In the genomic region with DNA sequence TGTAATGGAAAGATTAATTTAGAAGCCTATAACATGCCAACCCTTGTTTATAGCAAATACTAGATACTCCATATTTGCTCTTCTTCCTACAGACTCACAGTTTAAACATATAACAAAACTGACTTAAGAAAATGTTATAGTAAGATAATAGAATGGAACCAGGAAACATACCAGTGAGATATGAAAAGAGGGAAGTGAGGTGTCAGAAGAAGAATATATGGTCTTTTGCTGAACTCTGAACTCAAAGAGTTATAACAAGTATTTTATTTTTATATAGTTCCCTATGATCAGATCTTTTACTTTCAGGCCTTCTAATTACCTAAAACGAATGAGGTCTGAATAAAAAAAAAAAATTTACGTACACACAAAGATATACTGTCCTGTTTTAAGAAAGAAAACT, we compare ENCODE assay signal across 17 cellular contexts.
"Had no signal": no experiment of that assay in that cellular context is flagged by ENCODE, and none has a peak within 500 bp of the region (broad histone marks: within the 10 kb centered on the region; RNA-seq: fewer than 3 reads in every experiment).

No MANE protein-coding gene starts in this region.

- ATAC-seq: activated CD8-positive, alpha-beta memory T cell treated with anti-CD3 and anti-CD28 coated beads, Interleukin-2, amount 10 ng/mL, durations not matched to agents 7 days and 5 days; effector memory CD8-positive, alpha-beta T cell; stimulated activated memory B cell treated with anti-CD40 and anti-IgM and Interleukin-4, amounts not matched to agents 10 μg/mL and 1 μg/mL and 100 μg/mL, for 72 hours; T-cell had no signal

- H3K27ac Mint-ChIP-seq: activated CD8-positive, alpha-beta memory T cell treated with anti-CD3 and anti-CD28 coated beads, Interleukin-2, amount 10 ng/mL, durations not matched to agents 7 days and 5 days; activated naive CD8-positive, alpha-beta T cell treated with anti-CD3 and anti-CD28 coated beads, Interleukin-2, amount 10 ng/mL, durations not matched to agents 7 days and 5 days; effector memory CD8-positive, alpha-beta T cell; stimulated activated memory B cell treated with anti-CD40 and anti-IgM and Interleukin-4, amounts not matched to agents 10 μg/mL and 1 μg/mL and 100 μg/mL, for 72 hours; T-cell had no signal

- FAIRE-seq: frontal cortex, urothelium cell line had no signal

- DNase-seq: activated CD4-positive, alpha-beta T cell treated with anti-CD3 and anti-CD28 coated beads for 1 hour; activated CD4-positive, alpha-beta T cell treated with anti-CD3 and anti-CD28 coated beads, Interleukin-2, amount 50 U/mL, for 4 hours; activated CD8-positive, alpha-beta memory T cell treated with anti-CD3 and anti-CD28 coated beads, Interleukin-2, amount 10 ng/mL, durations not matched to agents 7 days and 5 days; activated effector memory CD4-positive, alpha-beta T cell treated with anti-CD3 and anti-CD28 coated beads, Interleukin-2, amount 50 U/mL, for 16 hours; activated naive CD8-positive, alpha-beta T cell treated with anti-CD3 and anti-CD28 coated beads, Interleukin-2, amount 10 ng/mL, durations not matched to agents 7 days and 5 days; activated T-cell treated with anti-CD3 and anti-CD28 coated beads, Interleukin-2, amount 50 U/mL, for 1 hour; anterior cingulate cortex; dermis blood vessel endothelial cell; effector memory CD8-positive, alpha-beta T cell; head of caudate nucleus; kidney glomerular epithelial cell; ovary; T-cell; T-helper 9 cell had no signal

- H3K4me3 Mint-ChIP-seq: activated CD8-positive, alpha-beta memory T cell treated with anti-CD3 and anti-CD28 coated beads, Interleukin-2, amount 10 ng/mL, durations not matched to agents 7 days and 5 days; activated naive CD8-positive, alpha-beta T cell treated with anti-CD3 and anti-CD28 coated beads, Interleukin-2, amount 10 ng/mL, durations not matched to agents 7 days and 5 days; effector memory CD8-positive, alpha-beta T cell; stimulated activated memory B cell treated with anti-CD40 and anti-IgM and Interleukin-4, amounts not matched to agents 10 μg/mL and 1 μg/mL and 100 μg/mL, for 72 hours; T-cell had no signal

- H3K4me3 ChIP-seq: ovary had no signal

- H3K36me3 ChIP-seq: ovary had no signal

- H3K27me3 Mint-ChIP-seq: activated CD8-positive, alpha-beta memory T cell treated with anti-CD3 and anti-CD28 coated beads, Interleukin-2, amount 10 ng/mL, durations not matched to agents 7 days and 5 days; activated naive CD8-positive, alpha-beta T cell treated with anti-CD3 and anti-CD28 coated beads, Interleukin-2, amount 10 ng/mL, durations not matched to agents 7 days and 5 days; effector memory CD8-positive, alpha-beta T cell; stimulated activated memory B cell treated with anti-CD40 and anti-IgM and Interleukin-4, amounts not matched to agents 10 μg/mL and 1 μg/mL and 100 μg/mL, for 72 hours; T-cell had no signal

- H3K9me3 Mint-ChIP-seq: activated naive CD8-positive, alpha-beta T cell treated with anti-CD3 and anti-CD28 coated beads, Interleukin-2, amount 10 ng/mL, durations not matched to agents 7 days and 5 days; effector memory CD8-positive, alpha-beta T cell; stimulated activated memory B cell treated with anti-CD40 and anti-IgM and Interleukin-4, amounts not matched to agents 10 μg/mL and 1 μg/mL and 100 μg/mL, for 72 hours; T-cell had no signal

- H3K9me3 ChIP-seq: ovary had no signal
